ENCODE assay signal across 14 cellular contexts in the genomic region with DNA sequence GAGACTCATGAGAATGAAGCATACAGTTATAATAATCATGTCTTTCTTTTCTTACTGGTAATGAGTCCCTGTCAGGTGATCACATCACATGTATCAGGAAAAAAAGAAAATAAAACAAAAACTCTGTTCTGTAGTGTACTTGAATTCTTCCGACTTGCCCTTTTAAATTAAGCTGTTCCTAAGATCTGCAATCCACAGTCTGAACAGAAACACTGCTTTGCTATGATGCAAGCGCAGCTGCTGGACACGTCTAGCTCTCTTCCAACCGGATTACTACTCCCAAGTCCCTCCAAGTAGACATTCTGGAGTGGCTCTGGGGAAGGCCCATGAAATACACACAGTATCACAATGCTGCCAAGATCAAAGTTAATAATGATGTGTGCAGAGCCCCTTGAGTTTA.
A peak's percentile ranks its signal among the peaks of the same experiment; 100 is the strongest.
DNase-seq lines count a peak whose midpoint lies in the region; ATAC-seq and TF ChIP-seq lines count a peak whose summit lies in the region.
"Had no signal": no experiment of that assay in that cellular context is flagged by ENCODE, and none has a peak within 500 bp of the region (broad histone marks: within the 10 kb centered on the region; RNA-seq: fewer than 3 reads in every experiment).

No MANE protein-coding gene starts in this region.

- no peak for TF ChIP-seq CTCF in AG10803 (conservative IDR thresholded peaks at IDR 0.05; ENCODE audit: low read length)
- no peak for TF ChIP-seq CTCF in heart left ventricle (IDR thresholded peaks at IDR 0.05)

- TF ChIP-seq POLR2A in heart left ventricle (IDR thresholded peaks at IDR 0.05) = no peak

- H3K4me1 Mint-ChIP-seq in activated T-cell treated with anti-CD3 and anti-CD28 coated beads, Interleukin-2, amount 50 U/mL, for 72 hours (ENCODE audit: low read depth) = peaks cover 12% of the 10 kb centered on the region

- no peaks in the 10 kb centered on the region for H3K27me3 Mint-ChIP-seq in activated T-cell treated with anti-CD3 and anti-CD28 coated beads, Interleukin-2, amount 50 U/mL, for 72 hours (ENCODE audit: low read depth)
- H3K27me3 Mint-ChIP-seq: activated CD4-positive, alpha-beta memory T cell treated with anti-CD3 and anti-CD28 coated beads for 36 hours; naive thymus-derived CD4-positive, alpha-beta T cell had no signal

- H3K27me3 ChIP-seq in heart left ventricle = no peaks in the 10 kb centered on the region

- H3K4me1 ChIP-seq in heart left ventricle = peaks cover 6 to 66% (median 51%) of the 10 kb centered on the region in 12 donors

- H3K36me3 Mint-ChIP-seq in activated T-cell treated with anti-CD3 and anti-CD28 coated beads, Interleukin-2, amount 50 U/mL, for 72 hours (ENCODE audit: insufficient read depth in 2 of 2) = peaks cover 7 to 29% of the 10 kb centered on the region in 2 donors

- ATAC-seq in heart left ventricle (peak; percentile 79 to 90 (median 84)), HG03571 (IDR thresholded peaks at IDR 0.05; ENCODE audit: unreplicated experiment) (no peak)
- ATAC-seq in activated T-cell treated with anti-CD3 and anti-CD28 coated beads, Interleukin-2, amount 50 U/mL, for 72 hours (replicated peaks in 1 of 2) = no peak
- ATAC-seq: naive thymus-derived CD4-positive, alpha-beta T cell had no signal

- H3K27ac ChIP-seq in heart left ventricle = peak overlapping the region in 6 of 12 donors; percentile 5 to 41 (median 20)
- H3K27ac ChIP-seq: SK-N-MC had no signal

- H3K9me3 ChIP-seq in heart left ventricle = no peaks in the 10 kb centered on the region

- H3K27ac Mint-ChIP-seq in activated T-cell treated with anti-CD3 and anti-CD28 coated beads, Interleukin-2, amount 50 U/mL, for 72 hours = no peak overlapping the region

- no peak overlapping the region for H3K4me3 ChIP-seq in AG10803 (ENCODE audit: low read length)
- no peak overlapping the region for H3K4me3 ChIP-seq in heart left ventricle
- H3K4me3 ChIP-seq: SK-N-MC had no signal

- peak; percentile 75 for DNase-seq in AG10803 (ENCODE audit: low read depth)
- DNase-seq in astrocyte of the hippocampus (ENCODE audit: low read depth, low spot score) = peak; percentile 73
- DNase-seq in heart left ventricle = peak in 2 of 5 donors; percentile 45 to 60
- DNase-seq in pons (ENCODE audit: low spot score) = peak; percentile 64
- DNase-seq in EL = no peak
- no peak for DNase-seq in stimulated activated CD4-positive, alpha-beta T cell treated with anti-CD3 and anti-CD28 coated beads, Interleukin-12 subunit alpha, Interleukin-12 subunit beta, amount 100 ng/mL, for 4 hours
- DNase-seq in activated T-cell treated with anti-CD3 and anti-CD28 coated beads, Interleukin-2, amount 50 U/mL, for 72 hours = no peak
- DNase-seq: activated CD4-positive, alpha-beta memory T cell treated with anti-CD3 and anti-CD28 coated beads for 36 hours; effector memory CD4-positive, alpha-beta T cell; naive thymus-derived CD4-positive, alpha-beta T cell; stimulated activated naive CD4-positive, alpha-beta T cell had no signal

- no peaks in the 10 kb centered on the region for H3K9me3 Mint-ChIP-seq in activated T-cell treated with anti-CD3 and anti-CD28 coated beads, Interleukin-2, amount 50 U/mL, for 72 hours
- H3K9me3 Mint-ChIP-seq: activated T-helper 2 cell treated with anti-CD3 and anti-CD28 coated beads, Interferon-gamma antibody, Interleukin-2, Interleukin-4, amounts not matched to agents 10 μg/mL and 5 μg/mL and 100 μg/mL, durations not matched to agents 14 hours and 24 hours and 36 hours had no signal

- intact Hi-C loops in heart left ventricle (cut with DNase I) = loop anchor here in 2 of 10 donors (10.0 kb wide), 2 partner anchors 65 to 85 kb away; partner anchors contain the start of gene FYN (in 1 of the 2)

- 59 to 72% (median 66%) methylated on average over 4 of the region's 4 CpGs for WGBS in heart left ventricle, 4 donors

- H3K4me3 Mint-ChIP-seq in activated T-cell treated with anti-CD3 and anti-CD28 coated beads, Interleukin-2, amount 50 U/mL, for 72 hours = no peak overlapping the region
- H3K4me3 Mint-ChIP-seq: activated CD4-positive, alpha-beta memory T cell treated with anti-CD3 and anti-CD28 coated beads for 36 hours had no signal

- no peaks in the 10 kb centered on the region for H3K36me3 ChIP-seq in heart left ventricle

Comparison
In these comparisons a context has a peak if more than half of its experiments do, and no peak if none do; other contexts are left out.
1. DNase-seq: peak in AG10803 (single experiment), astrocyte of the hippocampus (single experiment) and pons (single experiment); none in EL (single experiment), stimulated activated CD4-positive, alpha-beta T cell treated with anti-CD3 and anti-CD28 coated beads, Interleukin-12 subunit alpha, Interleukin-12 subunit beta, amount 100 ng/mL, for 4 hours (single experiment) and activated T-cell treated with anti-CD3 and anti-CD28 coated beads, Interleukin-2, amount 50 U/mL, for 72 hours (0 of 2).
2. ATAC-seq: peak in heart left ventricle (4 of 4); none in HG03571 (single experiment) and activated T-cell treated with anti-CD3 and anti-CD28 coated beads, Interleukin-2, amount 50 U/mL, for 72 hours (0 of 2).